Comparison of ENCODE assay signal across 8 cellular contexts in the genomic region with DNA sequence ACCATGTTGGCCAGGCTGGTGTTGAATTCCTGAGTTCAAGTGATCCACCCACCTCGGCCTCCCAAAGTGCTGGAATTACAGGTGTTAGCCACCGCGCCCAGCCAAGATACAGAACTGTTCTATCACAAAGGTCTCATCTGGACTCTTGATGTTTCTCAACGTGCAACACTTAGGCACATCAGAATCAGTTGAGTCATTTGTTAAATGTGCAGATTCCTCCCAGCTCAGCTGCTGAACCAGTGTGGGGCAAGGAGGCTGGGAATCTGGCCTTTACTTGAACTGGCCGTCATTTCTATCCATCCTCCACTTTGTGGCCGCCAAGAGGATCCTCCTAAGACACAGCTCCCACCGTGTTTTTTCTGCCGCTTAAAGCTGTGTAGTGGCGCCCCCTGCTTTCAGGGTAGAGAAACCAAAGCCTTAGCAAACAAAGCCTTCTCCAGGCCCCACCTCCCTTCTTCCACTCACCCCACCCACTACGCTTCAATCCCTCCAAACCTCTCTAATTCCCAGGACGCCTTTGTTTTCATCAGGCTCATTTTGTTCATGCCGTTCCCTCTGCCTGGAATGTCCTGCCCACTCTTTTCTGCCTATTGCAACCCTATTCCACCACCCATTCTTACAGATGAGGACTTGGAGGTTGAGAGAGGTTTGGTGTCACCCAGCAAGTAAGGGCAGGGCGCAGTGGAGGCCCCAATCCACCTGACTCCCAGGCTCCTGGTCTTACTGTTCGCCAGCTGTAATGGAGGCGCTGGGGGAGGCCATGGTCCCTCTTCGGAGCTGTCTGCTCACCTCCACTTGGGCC. TPM values are rescaled to one million over a fixed set of nuclear protein-coding genes. Genes with fewer than 3 reads are reported as not detected.
DNase-seq lines count a peak whose midpoint lies in the region; ATAC-seq, FAIRE-seq and TF ChIP-seq lines count a peak whose summit lies in the region.

No MANE protein-coding gene starts in this region.

- TF ChIP-seq CTCF in A549 (IDR thresholded peaks at IDR 0.05) (peak; percentile 32), GM12874 (IDR thresholded peaks at IDR 0.05; ENCODE audit: insufficient read depth, low read depth, low read length) (peak; percentile 31; the same call in 1 of the 2 replicates), RWPE2 (IDR thresholded peaks at IDR 0.05; ENCODE audit: poor library complexity, severe bottlenecking) (peak; percentile 32)

- CTCF ChIA-PET in A549 (lab: Yijun Ruan, JAX) = interaction anchor here (0.8 to 89.4 kb wide), 5 partner anchors 17 to 72 kb away, joined by 3 to 3291 read pairs (median 4); a partner anchor contains a TSS

- no peak for TF ChIP-seq POLR2A in A549 (IDR thresholded peaks at IDR 0.05; ENCODE audit: low read length)

- H3K4me2 ChIP-seq in A549 = no peak overlapping the region

- no peaks in the 10 kb centered on the region for H3K36me3 ChIP-seq in RWPE2 (ENCODE audit: low read depth)
- H3K36me3 ChIP-seq in skeletal muscle tissue (ENCODE audit: control insufficient read depth in 3 of 3, insufficient read depth in 3 of 3, low read length in 3 of 3) = peaks cover 0 to 5% (median 5%) of the 10 kb centered on the region in 3 donors

- peak in 1 of 2 experiments; percentile 40; a peak in 2 of 5 replicates for TF ChIP-seq RAD21 in A549 (conservative IDR thresholded peaks at IDR 0.05 in 1 of 2, IDR thresholded peaks at IDR 0.05 in 1 of 2)

- 66% methylated on average over 16 of the region's 16 CpGs for WGBS in A549 (ENCODE audit: missing lambda C conversion rate)

- POLR2A ChIA-PET in A549 (lab: Yijun Ruan, JAX) = no interaction called here

- H3K27me3 ChIP-seq in RWPE2 (ENCODE audit: insufficient read depth, poor library complexity, severe bottlenecking) = no peaks in the 10 kb centered on the region
- peaks cover 0 to 10% (median 8%) of the 10 kb centered on the region in 3 donors for H3K27me3 ChIP-seq in skeletal muscle tissue (ENCODE audit: control insufficient read depth in 3 of 3, insufficient read depth in 3 of 3, low read length in 3 of 3)

- peak in 1 of 2 experiments; percentile 83; a peak in 3 of 6 replicates for ATAC-seq in A549
- ATAC-seq in RWPE2 (ENCODE audit: low read depth) = no peak
- ATAC-seq in GM18520 (IDR thresholded peaks at IDR 0.05; ENCODE audit: unreplicated experiment) = no peak

- FAIRE-seq in A549 (lab: Jason Lieb, UNC) = no peak

- H3K27ac ChIP-seq in A549 = no peak overlapping the region
- no peak overlapping the region for H3K27ac ChIP-seq in RWPE2 (ENCODE audit: poor library complexity, severe bottlenecking)
- H3K27ac ChIP-seq in skeletal muscle tissue (ENCODE audit: low read depth, low read length) = peak overlapping the region; percentile 96

- DNase-seq in A549 (ENCODE audit: low read depth in 1 of 2, low spot score in 1 of 2) = peak in 1 of 2 experiments; percentile 71
- no peak for DNase-seq in RWPE2 (ENCODE audit: low spot score)
- peak; percentile 64 for DNase-seq in fibroblast of the conjunctiva (ENCODE audit: low read depth)
- DNase-seq in NCI-H1417 treated with DMSO at 0.1 percent for 48 hours (lab: John Stamatoyannopoulos, UW) = no peak
- no peak for DNase-seq in midbrain (lab: John Stamatoyannopoulos, UW)

- H3K4me3 ChIP-seq in A549 (no peak overlapping the region), RWPE2 (ENCODE audit: severe bottlenecking) (no peak overlapping the region), skeletal muscle tissue (ENCODE audit: low read length in 3 of 3) (peak overlapping the region; percentile 59 to 84 (median 73))

- TF ChIP-seq EP300 in A549 (IDR thresholded peaks at IDR 0.05) = no peak

- H3K9ac ChIP-seq in skeletal muscle tissue (ENCODE audit: low read depth in 1 of 3, low read length in 3 of 3) = peak overlapping the region; percentile 76 to 94 (median 92)

- H3K4me1 ChIP-seq in A549 (no peaks in the 10 kb centered on the region), RWPE2 (ENCODE audit: insufficient read depth, poor library complexity, severe bottlenecking) (no peaks in the 10 kb centered on the region), skeletal muscle tissue (ENCODE audit: control insufficient read depth in 3 of 3, insufficient read depth in 3 of 3, low read length in 3 of 3) (peaks cover 52 to 69% (median 55%) of the 10 kb centered on the region in 3 donors)

- H3K9me3 ChIP-seq in A549 (no peaks in the 10 kb centered on the region), RWPE2 (ENCODE audit: severe bottlenecking) (no peaks in the 10 kb centered on the region), skeletal muscle tissue (ENCODE audit: control insufficient read depth in 3 of 3, low read length in 3 of 3) (no peaks in the 10 kb centered on the region)

TF ChIP-seq in A549, 52 proteins besides CTCF, POLR2A, EP300 and RAD21:
- TF ChIP-seq, protein P1, sequence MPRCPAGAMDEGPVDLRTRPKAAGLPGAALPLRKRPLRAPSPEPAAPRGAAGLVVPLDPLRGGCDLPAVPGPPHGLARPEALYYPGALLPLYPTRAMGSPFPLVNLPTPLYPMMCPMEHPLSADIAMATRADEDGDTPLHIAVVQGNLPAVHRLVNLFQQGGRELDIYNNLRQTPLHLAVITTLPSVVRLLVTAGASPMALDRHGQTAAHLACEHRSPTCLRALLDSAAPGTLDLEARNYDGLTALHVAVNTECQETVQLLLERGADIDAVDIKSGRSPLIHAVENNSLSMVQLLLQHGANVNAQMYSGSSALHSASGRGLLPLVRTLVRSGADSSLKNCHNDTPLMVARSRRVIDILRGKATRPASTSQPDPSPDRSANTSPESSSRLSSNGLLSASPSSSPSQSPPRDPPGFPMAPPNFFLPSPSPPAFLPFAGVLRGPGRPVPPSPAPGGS (IDR thresholded peaks at IDR 0.05) = no peak
- TF ChIP-seq NFE2L2 (conservative IDR thresholded peaks at IDR 0.05; ENCODE audit: low read length) = no peak
- TF ChIP-seq CBX2 (IDR thresholded peaks at IDR 0.05; ENCODE audit: borderline replicate concordance, low read depth) = no peak
- no peak for TF ChIP-seq MYC (IDR thresholded peaks at IDR 0.05; ENCODE audit: borderline replicate concordance, low read length)
- no peak for TF ChIP-seq ZFP36 (IDR thresholded peaks at IDR 0.05; ENCODE audit: borderline replicate concordance, partially characterized antibody)
- no peak for TF ChIP-seq GATA3 (IDR thresholded peaks at IDR 0.05; ENCODE audit: borderline replicate concordance)
- TF ChIP-seq, protein P2, sequence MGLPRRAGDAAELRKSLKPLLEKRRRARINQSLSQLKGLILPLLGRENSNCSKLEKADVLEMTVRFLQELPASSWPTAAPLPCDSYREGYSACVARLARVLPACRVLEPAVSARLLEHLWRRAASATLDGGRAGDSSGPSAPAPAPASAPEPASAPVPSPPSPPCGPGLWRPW (IDR thresholded peaks at IDR 0.05) = no peak
- TF ChIP-seq NPAS2 (CRISPR knock-in tag; IDR thresholded peaks at IDR 0.05; ENCODE audit: borderline replicate concordance) = no peak
- TF ChIP-seq RNF2 (IDR thresholded peaks at IDR 0.05; ENCODE audit: borderline replicate concordance, low read depth) = no peak
- TF ChIP-seq, protein P3, sequence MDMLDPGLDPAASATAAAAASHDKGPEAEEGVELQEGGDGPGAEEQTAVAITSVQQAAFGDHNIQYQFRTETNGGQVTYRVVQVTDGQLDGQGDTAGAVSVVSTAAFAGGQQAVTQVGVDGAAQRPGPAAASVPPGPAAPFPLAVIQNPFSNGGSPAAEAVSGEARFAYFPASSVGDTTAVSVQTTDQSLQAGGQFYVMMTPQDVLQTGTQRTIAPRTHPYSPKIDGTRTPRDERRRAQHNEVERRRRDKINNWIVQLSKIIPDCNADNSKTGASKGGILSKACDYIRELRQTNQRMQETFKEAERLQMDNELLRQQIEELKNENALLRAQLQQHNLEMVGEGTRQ (IDR thresholded peaks at IDR 0.05) = no peak
- no peak for TF ChIP-seq FOSB (CRISPR knock-in tag; IDR thresholded peaks at IDR 0.05)
- TF ChIP-seq JUN (IDR thresholded peaks at IDR 0.05) = no peak
- TF ChIP-seq POLR2AphosphoS2 (conservative IDR thresholded peaks at IDR 0.05; ENCODE audit: low read length) = no peak
- no peak for TF ChIP-seq SREBF2 (IDR thresholded peaks at IDR 0.05)

RNA-seq across cellular contexts. Expression of a gene that starts 0.8 kb away (rescaled TPM):
- polyA plus RNA-seq in A549 (2011; rRNA removed) = 2.3 TPM in 2 replicates
- 5.8 and 7.2 TPM in 2 replicates for polyA plus RNA-seq in A549 (2012; cell fraction: cytosol; rRNA removed)
- polyA plus RNA-seq in A549 (2012; cell fraction: nucleus; rRNA removed) = 25.9 and 31.3 TPM in 2 replicates
- polyA plus RNA-seq in A549 (2017; fragmentation: RNase III; extraction: RNeasy Plus Mini Kit Qiagen cat#74134 plus additional on column Dnase treatment) = 9.3 to 13.0 TPM (median 11.5 TPM) in 3 replicates
- 3.1 and 6.2 TPM in 2 replicates for polyA minus RNA-seq in A549 (2011; rRNA and poly(A)+ RNA removed)
- 95.5 TPM for total RNA-seq in skeletal muscle tissue

RNA-seq across cellular contexts. Expression of a gene that starts 15.7 kb away (rescaled TPM):
- polyA plus RNA-seq in A549 (2011; rRNA removed) = 0.06 and 0.20 TPM in 2 replicates
- 0.01 and 0.10 TPM in 2 replicates for polyA plus RNA-seq in A549 (2012; cell fraction: cytosol; rRNA removed)
- 0.04 TPM in 1 of 2 replicates, not detected in the other for polyA plus RNA-seq in A549 (2012; cell fraction: nucleus; rRNA removed)
- 0.09 TPM in 1 of 3 replicates, not detected in the others for polyA plus RNA-seq in A549 (2017; fragmentation: RNase III; extraction: RNeasy Plus Mini Kit Qiagen cat#74134 plus additional on column Dnase treatment)
- 0.21 TPM in 1 of 2 replicates, not detected in the other for polyA minus RNA-seq in A549 (2011; rRNA and poly(A)+ RNA removed)
- 3,588 TPM for total RNA-seq in skeletal muscle tissue

RNA-seq across cellular contexts. Expression of a gene that starts 46.2 kb away (rescaled TPM):
- polyA plus RNA-seq in A549 (2011; rRNA removed) = 29.0 and 38.4 TPM in 2 replicates
- polyA plus RNA-seq in A549 (2012; cell fraction: cytosol; rRNA removed) = 73.2 and 84.2 TPM in 2 replicates
- 159 and 164 TPM in 2 replicates for polyA plus RNA-seq in A549 (2012; cell fraction: nucleus; rRNA removed)
- polyA plus RNA-seq in A549 (2017; fragmentation: RNase III; extraction: RNeasy Plus Mini Kit Qiagen cat#74134 plus additional on column Dnase treatment) = 40.8 to 42.8 TPM (median 40.9 TPM) in 3 replicates
- polyA minus RNA-seq in A549 (2011; rRNA and poly(A)+ RNA removed) = 54.4 and 63.2 TPM in 2 replicates
- 25.1 TPM for total RNA-seq in skeletal muscle tissue

Comparison
In these comparisons a context has a peak if more than half of its experiments do, and no peak if none do; other contexts are left out.
1. H3K4me3 ChIP-seq: peak in skeletal muscle tissue (3 of 3); none in A549 (single experiment) and RWPE2 (single experiment).
2. Peak in every context shown above with its lines, with median percentiles within 50 percentile points of each other: CTCF ChIP-seq.